In the genomic region with DNA sequence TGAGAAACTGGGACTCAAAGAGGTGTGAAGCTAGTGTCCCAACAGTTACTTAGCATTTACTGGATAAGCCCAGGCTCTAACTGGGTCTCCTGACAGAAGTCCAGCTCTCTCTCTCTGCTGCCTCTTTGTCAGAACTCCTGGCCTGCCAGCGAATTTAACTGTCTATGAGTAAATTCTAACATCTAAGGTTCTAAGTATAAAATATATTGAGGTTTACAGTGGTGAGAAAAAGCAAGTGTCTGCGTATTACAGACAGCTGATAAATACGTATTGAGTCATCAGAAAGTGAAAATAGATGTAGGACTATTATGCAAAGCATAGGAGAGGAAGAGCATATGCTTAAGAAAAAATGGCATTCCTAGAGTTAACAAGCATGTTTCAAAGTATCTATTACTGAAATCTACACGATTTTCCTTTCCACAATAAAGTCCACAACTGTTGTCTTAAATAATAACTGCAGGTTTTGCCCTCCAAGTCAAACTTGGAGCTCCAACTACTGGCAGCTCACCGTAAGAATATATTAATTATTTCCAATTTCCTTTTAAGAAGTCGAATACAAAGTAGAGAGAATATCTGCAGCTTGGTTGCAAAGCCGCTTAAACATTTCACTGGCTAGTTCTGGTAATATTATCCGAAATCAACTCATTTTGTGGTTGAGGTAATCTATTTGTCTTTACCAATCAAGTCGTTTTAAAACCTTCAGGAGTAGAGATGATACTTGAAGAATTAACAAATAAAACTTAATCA, we compare ENCODE assay signal across 8 cellular contexts.
DNase-seq lines count a peak whose midpoint lies in the region; ATAC-seq and TF ChIP-seq lines count a peak whose summit lies in the region.

No MANE protein-coding gene starts in this region.

- peak overlapping the region; percentile 49 to 88 (median 85) for H3K27ac Mint-ChIP-seq in nephron

- no peaks in the 10 kb centered on the region for H3K9me3 Mint-ChIP-seq in nephron

- no peaks in the 10 kb centered on the region for H3K27me3 Mint-ChIP-seq in nephron (ENCODE audit: low read depth)

- no peaks in the 10 kb centered on the region for H3K27me3 ChIP-seq in WERI-Rb-1 (ENCODE audit: insufficient read depth, low read depth, severe bottlenecking)

- peaks cover 33% of the 10 kb centered on the region for H3K4me1 Mint-ChIP-seq in nephron

- H3K9me3 ChIP-seq in WERI-Rb-1 (ENCODE audit: severe bottlenecking), result no peaks in the 10 kb centered on the region

- no peak overlapping the region; the same call in 1 of the 2 replicates for H3K4me3 ChIP-seq in AG09309 (ENCODE audit: control insufficient read depth, low read depth, low read length)
- peak overlapping the region; percentile 20 for H3K4me3 ChIP-seq in choroid plexus epithelial cell (ENCODE audit: low read depth, low read length)
- H3K4me3 ChIP-seq in WERI-Rb-1 (ENCODE audit: low read depth, low read length), result no peak overlapping the region

- H3K4me3 Mint-ChIP-seq in nephron, result peak overlapping the region; percentile 91 to 98 (median 95)

- DNase-seq in AG09309 (ENCODE audit: low read depth) (no peak), OCI-M1 (lab: John Stamatoyannopoulos, UW) (peak; percentile 70), choroid plexus epithelial cell (ENCODE audit: low read depth) (peak; percentile 70), NCI-H1436 (lab: John Stamatoyannopoulos, UW) (no peak), WERI-Rb-1 (no peak)

- peak; percentile 23 for TF ChIP-seq CTCF in AG09309 (IDR thresholded peaks at IDR 0.05; ENCODE audit: control insufficient read depth, insufficient read depth, low read depth, low read length, missing control alignments)
- peak; percentile 51 for TF ChIP-seq CTCF in choroid plexus epithelial cell (conservative IDR thresholded peaks at IDR 0.05; ENCODE audit: low read depth, low read length)
- TF ChIP-seq CTCF in nephron (IDR thresholded peaks at IDR 0.05; ENCODE audit: unreplicated experiment in 3 of 3), result peak in 1 of 3 experiments; percentile 14
- TF ChIP-seq CTCF in WERI-Rb-1 (IDR thresholded peaks at IDR 0.05; ENCODE audit: low read depth, low read length), result no peak

- ATAC-seq in GM18499 (IDR thresholded peaks at IDR 0.05; ENCODE audit: insufficient read depth, unreplicated experiment), result peak; percentile 39
- ATAC-seq in HG02884 (IDR thresholded peaks at IDR 0.05; ENCODE audit: unreplicated experiment), result peak; percentile 37

- H3K36me3 Mint-ChIP-seq in nephron (ENCODE audit: low read depth), result peaks cover 3% of the 10 kb centered on the region

- no peak overlapping the region for H3K27ac ChIP-seq in WERI-Rb-1

- peaks cover 3% of the 10 kb centered on the region; the same call in 1 of the 2 replicates for H3K36me3 ChIP-seq in WERI-Rb-1

Comparison
In these comparisons a context has a peak if more than half of its experiments do, and no peak if none do; other contexts are left out.
1. DNase-seq: peak in OCI-M1 (single experiment) and choroid plexus epithelial cell (single experiment); none in AG09309 (single experiment), NCI-H1436 (single experiment) and WERI-Rb-1 (single experiment).